ENCODE assay signal across 10 cellular contexts in genomic region chr3:56917740-56918568, GRCh38.
A peak's percentile ranks its signal among the peaks of the same experiment; 100 is the strongest.
DNase-seq lines count a peak whose midpoint lies in the region; ATAC-seq, FAIRE-seq and TF ChIP-seq lines count a peak whose summit lies in the region.
"Had no signal": no experiment of that assay in that cellular context is flagged by ENCODE, and none has a peak within 500 bp of the region (broad histone marks: within the 10 kb centered on the region; RNA-seq: fewer than 3 reads in every experiment).

No MANE protein-coding gene starts in this region.

- 73 to 80% methylated on average over 10 of the region's 10 CpGs for WGBS in lower leg skin, 2 donors

- H2AFZ ChIP-seq in endothelial cell of umbilical vein (ENCODE audit: low read depth, low read length), result peak overlapping the region; percentile 48

- no peaks in the 10 kb centered on the region for H4K20me1 ChIP-seq in endothelial cell of umbilical vein (replicated peaks; ENCODE audit: control insufficient read depth, extremely low read depth, insufficient read depth, low read length)

- peak; percentile 85 for FAIRE-seq in endothelial cell of umbilical vein (lab: Jason Lieb, UNC)
- FAIRE-seq: A204.1 had no signal

- no peaks in the 10 kb centered on the region for H3K36me3 ChIP-seq in endothelial cell of umbilical vein (ENCODE audit: control insufficient read depth in 2 of 2, extremely low read depth in 1 of 2, insufficient read depth in 2 of 2, low read length in 2 of 2)

- CTCF ChIA-PET in endothelial cell of umbilical vein (lab: Charles Lee), result interaction anchor here (0.9 to 2.0 kb wide), 3 partner anchors 61 to 116 kb away, joined by 3 to 7 read pairs (median 5); partner anchors contain the start of gene ARHGEF3

- DNase-seq in NCI-H345 (lab: John Stamatoyannopoulos, UW) (peak; percentile 13), NCI-H345 treated with DMSO at 0.1 percent for 48 hours (lab: John Stamatoyannopoulos, UW; ENCODE audit: unreplicated experiment) (no peak), NCI-H69 (lab: John Stamatoyannopoulos, UW) (peak; percentile 30), endothelial cell of umbilical vein (ENCODE audit: low read depth, low spot score) (peak; percentile 78), UCSD-AML1 (lab: John Stamatoyannopoulos, UW; ENCODE audit: unreplicated experiment) (no peak), lower leg skin (ENCODE audit: low spot score in 2 of 2) (no peak), HK-2 (ENCODE audit: unreplicated experiment) (no peak)

- dilution Hi-C loops in endothelial cell of umbilical vein (cut with MboI; ENCODE audit: extremely low pct_ligation_motif_present, low sequenced_read_pairs), result no loop called here

- H3K4me1 ChIP-seq in endothelial cell of umbilical vein (ENCODE audit: control insufficient read depth, extremely low read depth, insufficient read depth, low read length), result peaks cover 38% of the 10 kb centered on the region

- H3K4me3 ChIP-seq in endothelial cell of umbilical vein (replicated peaks in 1 of 3; ENCODE audit: insufficient read depth in 1 of 3, low read depth in 1 of 3, low read length in 3 of 3) (no peak overlapping the region), lower leg skin (ENCODE audit: low read depth, poor library complexity, severe bottlenecking) (no peak overlapping the region)
- H3K4me3 ChIP-seq: SK-N-MC had no signal

- peak overlapping the region; percentile 35 for H3K4me2 ChIP-seq in endothelial cell of umbilical vein (ENCODE audit: insufficient read depth, low read length)

- peak; percentile 49 for ATAC-seq in HG02973 (IDR thresholded peaks at IDR 0.05; ENCODE audit: unreplicated experiment)

- H3K9ac ChIP-seq in endothelial cell of umbilical vein (replicated peaks; ENCODE audit: extremely low read depth, insufficient read depth, low read length), result no peak overlapping the region

- TF ChIP-seq CTCF in endothelial cell of umbilical vein (IDR thresholded peaks at IDR 0.05; ENCODE audit: extremely low read depth in 1 of 2, insufficient read depth in 1 of 2, low read depth in 1 of 2, low read length in 2 of 2), result no peak
- no peak for TF ChIP-seq CTCF in lower leg skin (IDR thresholded peaks at IDR 0.05)

- H3K27ac ChIP-seq in endothelial cell of umbilical vein (ENCODE audit: insufficient read depth, low read depth, low read length), result peak overlapping the region; percentile 42
- H3K27ac ChIP-seq: SK-N-MC had no signal

- TF ChIP-seq POLR2A in endothelial cell of umbilical vein (IDR thresholded peaks at IDR 0.05; ENCODE audit: low read depth, low read length) (no peak), lower leg skin (IDR thresholded peaks at IDR 0.05) (no peak)

- intact Hi-C loops in endothelial cell of umbilical vein (cut with micrococcal nuclease), result loop anchor here (5.0 kb wide), 1 partner anchor 41 kb away; no protein-coding TSS in a partner anchor
- intact Hi-C loops in lower leg skin (cut with DNase I; ENCODE audit: low total_unique reads), result no loop called here

- no peaks in the 10 kb centered on the region for H3K9me3 ChIP-seq in endothelial cell of umbilical vein (replicated peaks; ENCODE audit: control insufficient read depth, insufficient read depth, low read length)

- POLR2A ChIA-PET in endothelial cell of umbilical vein (lab: Charles Lee), result no interaction called here

- TSS peak; percentile 93 for BruUV-seq in endothelial cell of umbilical vein (replicated peaks; lab: Mats Ljungman, UMichigan)

- H3K9me1 ChIP-seq in endothelial cell of umbilical vein (replicated peaks; ENCODE audit: control insufficient read depth, extremely low read depth, insufficient read depth, low read length), result no peaks in the 10 kb centered on the region

- H3K79me2 ChIP-seq in endothelial cell of umbilical vein (ENCODE audit: control insufficient read depth, insufficient read depth, low read length), result no peaks in the 10 kb centered on the region

- H3K27me3 ChIP-seq in endothelial cell of umbilical vein (ENCODE audit: control insufficient read depth in 2 of 2, insufficient read depth in 2 of 2, low read length in 2 of 2), result no peaks in the 10 kb centered on the region

TF ChIP-seq in endothelial cell of umbilical vein, 7 proteins besides CTCF, POLR2A, EP300 and RAD21:
- TF ChIP-seq MYC (IDR thresholded peaks at IDR 0.05; ENCODE audit: low read depth, low read length), result no peak
- TF ChIP-seq MAX (IDR thresholded peaks at IDR 0.05; ENCODE audit: insufficient read depth, insufficient read length), result no peak
- no peak for TF ChIP-seq POLR2AphosphoS5 (IDR thresholded peaks at IDR 0.05; ENCODE audit: insufficient read depth, low read depth, low read length)
- peak; percentile 44 for TF ChIP-seq JUN (IDR thresholded peaks at IDR 0.05; ENCODE audit: borderline replicate concordance, insufficient read depth, insufficient read length, low read depth)
- peak; percentile 74 for TF ChIP-seq FOS (IDR thresholded peaks at IDR 0.05; ENCODE audit: borderline replicate concordance, insufficient read depth, low read length)
- TF ChIP-seq GATA2 (IDR thresholded peaks at IDR 0.05; ENCODE audit: insufficient read depth, insufficient read length, low read depth, low read length), result no peak
- TF ChIP-seq EZH2 (IDR thresholded peaks at IDR 0.05; ENCODE audit: borderline replicate concordance, low read depth, low read length, severe bottlenecking), result no peak

Comparison
In these comparisons a context has a peak if more than half of its experiments do, and no peak if none do; other contexts are left out.
1. DNase-seq: peak in NCI-H345 (single experiment), NCI-H69 (single experiment) and endothelial cell of umbilical vein (single experiment); none in NCI-H345 treated with DMSO at 0.1 percent for 48 hours (single experiment), UCSD-AML1 (single experiment), lower leg skin (0 of 2) and HK-2 (single experiment).